8 cellular contexts compared by ENCODE assay signal in genomic region chr19:2273356-2274184, GRCh38. TPM values are rescaled to one million over a fixed set of nuclear protein-coding genes. Genes with fewer than 3 reads are reported as not detected.
DNase-seq lines count a peak whose midpoint lies in the region; ATAC-seq and TF ChIP-seq lines count a peak whose summit lies in the region.

No MANE protein-coding gene starts in this region.

- H3K36me3 ChIP-seq in Caco-2 (ENCODE audit: control insufficient read depth, insufficient read depth, low read length), result peaks cover 5% of the 10 kb centered on the region

- peaks cover 12% of the 10 kb centered on the region for H3K4me1 ChIP-seq in Caco-2

- no TSS peak for BruUV-seq in Caco-2 (replicated peaks; lab: Mats Ljungman, UMichigan)

- no peaks in the 10 kb centered on the region for H3K27me3 ChIP-seq in Caco-2 (replicated peaks; ENCODE audit: control insufficient read depth, insufficient read depth, low read length)

- TF ChIP-seq CTCF in Caco-2 (IDR thresholded peaks at IDR 0.05; ENCODE audit: insufficient read depth in 1 of 2, low read depth in 1 of 2, low read length in 1 of 2, severe bottlenecking in 1 of 2, unreplicated experiment in 1 of 2), result peak; percentile 48 to 55

- CTCF ChIA-PET in Caco-2 (lab: Charles Lee), result no interaction called here
- CTCF ChIA-PET in HEK293T (lab: Yijun Ruan, JAX), result interaction anchor here (0.5 to 1.7 kb wide), 7 partner anchors 11 to 119 kb away, joined by 3 to 5 read pairs (median 4); no protein-coding TSS in a partner anchor

- no peaks in the 10 kb centered on the region for H3K4me1 Mint-ChIP-seq in Caco-2 (ENCODE audit: low read depth, unreplicated experiment)

- peak overlapping the region; percentile 85 for H3K27ac Mint-ChIP-seq in Caco-2 (ENCODE audit: unreplicated experiment)

- no peaks in the 10 kb centered on the region for H3K9me3 Mint-ChIP-seq in Caco-2 (ENCODE audit: unreplicated experiment)

- no peak overlapping the region for H3K4me3 Mint-ChIP-seq in Caco-2 (ENCODE audit: unreplicated experiment)

- intact Hi-C loops in Caco-2 (cut with micrococcal nuclease; ENCODE audit: unreplicated experiment), result no loop called here

- ATAC-seq in GM19351 (IDR thresholded peaks at IDR 0.05; ENCODE audit: unreplicated experiment), result no peak

- POLR2A ChIA-PET in Caco-2 (lab: Charles Lee), result no interaction called here
- POLR2A ChIA-PET in HEK293T (lab: Yijun Ruan, JAX), result interaction anchor here (1.3 to 1.9 kb wide), 4 partner anchors 12 to 119 kb away, joined by 3 to 5 read pairs (median 4); no protein-coding TSS in a partner anchor

- H3K9me3 ChIP-seq in Caco-2, result no peaks in the 10 kb centered on the region

- DNase-seq in Caco-2 (peak in 1 of 2 experiments; percentile 52), HEK293T (ENCODE audit: extremely low spot score) (peak; percentile 90), NCI-H510A treated with DMSO at 0.1 percent for 48 hours (lab: John Stamatoyannopoulos, UW) (peak; percentile 64), ecto neural progenitor cell (ENCODE audit: low spot score) (peak; percentile 93), lung microvascular endothelial cell (ENCODE audit: low read depth in 2 of 2) (peak; percentile 48 to 72)
- peak; percentile 58 to 63 for DNase-seq in activated CD4-positive, alpha-beta T cell treated with anti-CD3 and anti-CD28 coated beads, Interleukin-2, amount 50 U/mL, for 24 hours (ENCODE audit: low read depth in 1 of 2, low spot score in 1 of 2)
- peak; percentile 57 for DNase-seq in stimulated activated CD8-positive, alpha-beta memory T cell treated with anti-CD3 and anti-CD28 coated beads, Interleukin-12 subunit alpha, Interleukin-12 subunit beta, amount 100 ng/mL, for 4 hours (ENCODE audit: low read depth)

- H3K27me3 Mint-ChIP-seq in Caco-2 (ENCODE audit: insufficient read depth, unreplicated experiment), result no peaks in the 10 kb centered on the region

- peaks cover 89% of the 10 kb centered on the region for H3K36me3 Mint-ChIP-seq in Caco-2 (ENCODE audit: insufficient read depth, unreplicated experiment)

- H3K4me3 ChIP-seq in Caco-2 (ENCODE audit: low read depth, low read length), result no peak overlapping the region

TF ChIP-seq in HEK293T, 16 proteins besides CTCF, POLR2A, EP300 and RAD21:
- peak; percentile 95 for TF ChIP-seq ELF4 (IDR thresholded peaks at IDR 0.05)
- 0 out of 2 replicates have a peak, but pooled peaks have one; percentile 18 for TF ChIP-seq PKNOX1 (IDR thresholded peaks at IDR 0.05)
- no peak for TF ChIP-seq SP1 (IDR thresholded peaks at IDR 0.05)
- TF ChIP-seq HDGF (IDR thresholded peaks at IDR 0.05; ENCODE audit: borderline replicate concordance), result peak; percentile 98; the same call in 1 of the 2 replicates
- TF ChIP-seq ARNT (IDR thresholded peaks at IDR 0.05), result 0 out of 2 replicates have a peak, but pooled peaks have one; percentile 24

RNA-seq across cellular contexts. Expression of gene PEAK3, which starts 8.4 kb away (rescaled TPM):
- total RNA-seq in Caco-2 (2022) (not detected in 2 replicates), lung microvascular endothelial cell (under 0.01 and 0.20 TPM in 2 replicates)

RNA-seq across cellular contexts. Expression of gene JSRP1, which starts 17.4 kb away (rescaled TPM):
- total RNA-seq in Caco-2 (2022), result not detected in 2 replicates
- 0.22 TPM in 1 of 2 replicates, not detected in the other for total RNA-seq in lung microvascular endothelial cell

RNA-seq across cellular contexts. Expression of gene AMH, which starts 24.4 kb away (rescaled TPM):
- total RNA-seq in Caco-2 (2022) (19.3 and 19.4 TPM in 2 replicates), lung microvascular endothelial cell (0.65 and 3.6 TPM in 2 replicates)

RNA-seq across cellular contexts. Expression of gene LINGO3, which starts 34.4 kb away (rescaled TPM):
- total RNA-seq in Caco-2 (2022) (1.3 and 1.4 TPM in 2 replicates), lung microvascular endothelial cell (not detected in 2 replicates)

RNA-seq across cellular contexts. Expression of gene SF3A2, which starts 36.9 kb away (rescaled TPM):
- total RNA-seq in Caco-2 (2022) (129 and 135 TPM in 2 replicates), lung microvascular endothelial cell (41.8 and 56.5 TPM in 2 replicates)
